ENCODE assay signal across 9 cellular contexts in the genomic region with DNA sequence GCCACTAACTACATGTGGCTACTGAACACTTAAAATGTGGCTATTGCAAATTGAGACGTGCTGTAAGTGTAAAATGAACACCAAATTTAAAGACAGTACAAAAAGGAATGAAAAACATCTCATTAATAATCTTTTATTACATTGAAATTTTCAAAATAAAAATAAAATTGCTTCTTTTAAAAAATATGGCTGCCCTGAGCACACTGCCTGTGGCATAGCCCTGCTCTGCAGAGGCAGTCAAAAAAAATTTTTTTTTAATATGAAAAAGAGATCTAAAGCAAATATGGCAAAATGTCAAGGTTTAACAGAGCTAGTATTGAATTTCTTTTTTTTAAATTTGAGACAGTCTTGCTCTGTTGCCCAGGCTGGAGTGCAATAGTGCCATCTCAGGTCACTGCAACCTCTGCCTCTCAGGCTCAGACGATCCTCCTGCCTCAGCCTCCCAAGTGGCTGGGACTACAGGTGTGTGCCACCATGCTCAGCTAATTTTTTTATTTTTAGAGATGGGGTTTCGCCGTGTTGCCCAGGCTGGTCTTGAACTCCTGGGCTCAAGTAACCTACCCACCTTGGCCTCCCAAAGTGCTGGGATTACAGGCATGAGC. TPM values are rescaled to one million over a fixed set of nuclear protein-coding genes. Genes with fewer than 3 reads are reported as not detected.
DNase-seq lines count a peak whose midpoint lies in the region; ATAC-seq and TF ChIP-seq lines count a peak whose summit lies in the region.
"Had no signal": no experiment of that assay in that cellular context is flagged by ENCODE, and none has a peak within 500 bp of the region (broad histone marks: within the 10 kb centered on the region; RNA-seq: fewer than 3 reads in every experiment).

No MANE protein-coding gene starts in this region.

- no peaks in the 10 kb centered on the region for H3K27me3 Mint-ChIP-seq in natural killer cell (ENCODE audit: low read depth in 2 of 2)
- H3K27me3 Mint-ChIP-seq in natural killer cell treated with Interleukin-12 subunit alpha and Interleukin-12 subunit beta and Interleukin-15 and Interleukin-18, amount 100 ng/mL, for 72 hours = no peaks in the 10 kb centered on the region

- peak in 2 of 3 donors; percentile 34 to 37 for ATAC-seq in natural killer cell
- ATAC-seq in natural killer cell treated with Interleukin-12 subunit alpha and Interleukin-12 subunit beta and Interleukin-15 and Interleukin-18, amount 100 ng/mL, for 72 hours = no peak
- ATAC-seq in HG02870 (IDR thresholded peaks at IDR 0.05; ENCODE audit: unreplicated experiment) = peak; percentile 15
- ATAC-seq in Panc1 = peak; percentile 53

- peaks cover 0 to 10% of the 10 kb centered on the region in 2 donors for H3K4me1 Mint-ChIP-seq in natural killer cell
- H3K4me1 Mint-ChIP-seq in natural killer cell treated with Interleukin-12 subunit alpha and Interleukin-12 subunit beta and Interleukin-15 and Interleukin-18, amount 100 ng/mL, for 72 hours (ENCODE audit: low read depth in 2 of 2) = peaks cover 0 to 6% of the 10 kb centered on the region in 2 donors

- BruUV-seq in Panc1 (replicated peaks; lab: Mats Ljungman, UMichigan) = no TSS peak

- in situ Hi-C loops in Panc1 (cut with HindIII; ENCODE audit: low pct_unique_long_range_greater_than_20kb, low sequenced_read_pairs) = no loop called here

- H3K9me3 ChIP-seq in Panc1 (ENCODE audit: control insufficient read depth, insufficient read depth, low read depth, low read length) (no peaks in the 10 kb centered on the region), esophagus squamous epithelium (no peaks in the 10 kb centered on the region)

- H3K36me3 Mint-ChIP-seq in natural killer cell = no peaks in the 10 kb centered on the region
- H3K36me3 Mint-ChIP-seq in natural killer cell treated with Interleukin-12 subunit alpha and Interleukin-12 subunit beta and Interleukin-15 and Interleukin-18, amount 100 ng/mL, for 72 hours = peaks cover 9% of the 10 kb centered on the region

- no peak for TF ChIP-seq POLR2A in esophagus squamous epithelium (IDR thresholded peaks at IDR 0.05)

- H3K4me1 ChIP-seq in Panc1 (ENCODE audit: control insufficient read depth, insufficient read depth, low read length) = no peaks in the 10 kb centered on the region
- H3K4me1 ChIP-seq in esophagus squamous epithelium = peaks cover 0 to 2% (median 0%) of the 10 kb centered on the region in 3 donors

- no peak overlapping the region for H3K27ac Mint-ChIP-seq in natural killer cell
- H3K27ac Mint-ChIP-seq in natural killer cell treated with Interleukin-12 subunit alpha and Interleukin-12 subunit beta and Interleukin-15 and Interleukin-18, amount 100 ng/mL, for 72 hours = no peak overlapping the region

- POLR2A ChIA-PET in Panc1 (lab: Charles Lee) = no interaction called here

- H3K4me3 ChIP-seq in Panc1 (ENCODE audit: low read depth in 2 of 2, low read length in 2 of 2) (no peak overlapping the region), foreskin fibroblast (ENCODE audit: low read depth in 1 of 2, low read length in 2 of 2) (no peak overlapping the region), esophagus squamous epithelium (no peak overlapping the region)
- H3K4me3 ChIP-seq: cardiac muscle cell had no signal

- H3K9me3 Mint-ChIP-seq in natural killer cell = no peaks in the 10 kb centered on the region
- no peaks in the 10 kb centered on the region for H3K9me3 Mint-ChIP-seq in natural killer cell treated with Interleukin-12 subunit alpha and Interleukin-12 subunit beta and Interleukin-15 and Interleukin-18, amount 100 ng/mL, for 72 hours

- H3K27me3 ChIP-seq in Panc1 (ENCODE audit: control insufficient read depth, insufficient read depth, low read length) (no peaks in the 10 kb centered on the region), esophagus squamous epithelium (no peaks in the 10 kb centered on the region)
- H3K27me3 ChIP-seq: cardiac muscle cell had no signal

- no peak overlapping the region for H3K4me3 Mint-ChIP-seq in natural killer cell
- no peak overlapping the region for H3K4me3 Mint-ChIP-seq in natural killer cell treated with Interleukin-12 subunit alpha and Interleukin-12 subunit beta and Interleukin-15 and Interleukin-18, amount 100 ng/mL, for 72 hours

- H3K36me3 ChIP-seq in Panc1 (ENCODE audit: control insufficient read depth, insufficient read depth, low read length) (no peaks in the 10 kb centered on the region), esophagus squamous epithelium (peaks cover 0 to 34% (median 0%) of the 10 kb centered on the region in 3 donors)
- H3K36me3 ChIP-seq: cardiac muscle cell had no signal

- intact Hi-C loops in natural killer cell (cut with micrococcal nuclease) (loop anchor here (1.0 to 5.0 kb wide), 3 partner anchors 50 to 225 kb away; partner anchors contain the start of gene C9orf40), Panc1 (cut with micrococcal nuclease; ENCODE audit: unreplicated experiment) (no loop called here), esophagus squamous epithelium (cut with DNase I) (loop anchor here (5.0 kb wide), 1 partner anchor 225 kb away; no protein-coding TSS in a partner anchor)

- 23 to 64% methylated on average over 2 to 4 of the region's 4 CpGs for WGBS in esophagus squamous epithelium, 2 donors

- DNase-seq in natural killer cell (no peak), Panc1 (ENCODE audit: low read depth, low spot score) (no peak), GOT3 (lab: John Stamatoyannopoulos, UW) (no peak), foreskin fibroblast (no peak), esophagus squamous epithelium (lab: John Stamatoyannopoulos, UW) (no peak)
- no peak for DNase-seq in natural killer cell treated with Interleukin-12 subunit alpha and Interleukin-12 subunit beta and Interleukin-15 and Interleukin-18, amount 100 ng/mL, for 72 hours (ENCODE audit: low spot score)
- no peak for DNase-seq in activated CD4-positive, CD25-positive, alpha-beta regulatory T cell (lab: John Stamatoyannopoulos, UW)

- H3K27ac ChIP-seq in Panc1 (ENCODE audit: low read length) (no peak overlapping the region), esophagus squamous epithelium (no peak overlapping the region)
- H3K27ac ChIP-seq: cardiac muscle cell had no signal

- CTCF ChIA-PET in Panc1 (lab: Charles Lee) = no interaction called here

- TF ChIP-seq CTCF in natural killer cell (IDR thresholded peaks at IDR 0.05) (peak; percentile 41), Panc1 (IDR thresholded peaks at IDR 0.05) (peak; percentile 35; the same call in 1 of the 2 replicates), foreskin fibroblast (IDR thresholded peaks at IDR 0.05; ENCODE audit: low read depth, low read length) (no peak), esophagus squamous epithelium (IDR thresholded peaks at IDR 0.05) (no peak)

RNA-seq across cellular contexts. Expression of gene CARNMT1, which starts 25.6 kb away (rescaled TPM):
- total RNA-seq in natural killer cell = 10 to 100 TPM; 21.2 to 27.8 (median 25.9) TPM
- 10 to 100 TPM; 28.7 to 30.5 TPM for total RNA-seq in natural killer cell treated with Interleukin-12 subunit alpha and Interleukin-12 subunit beta and Interleukin-15 and Interleukin-18, amount 100 ng/mL, for 72 hours
- 13.8 TPM for total RNA-seq in Panc1 (2021; ENCODE audit: unreplicated experiment)
- 4.1 TPM for polyA plus RNA-seq in Panc1 (2012; ENCODE audit: insufficient read length)
- total RNA-seq in esophagus squamous epithelium = 10 to 100 TPM; 16.0 to 28.4 (median 23.8) TPM

RNA-seq across cellular contexts. Expression of gene C9orf40, which starts 49.8 kb away (rescaled TPM):
- total RNA-seq in natural killer cell (1 to 10 TPM; 1.8 to 3.9 (median 3.6) TPM), Panc1 (2021; ENCODE audit: unreplicated experiment) (9.2 TPM), esophagus squamous epithelium (1 to 10 TPM; 2.5 to 5.3 (median 4.1) TPM)
- total RNA-seq in natural killer cell treated with Interleukin-12 subunit alpha and Interleukin-12 subunit beta and Interleukin-15 and Interleukin-18, amount 100 ng/mL, for 72 hours = 10 to 100 TPM; 11.6 to 15.1 TPM
- 6.5 TPM for polyA plus RNA-seq in Panc1 (2012; ENCODE audit: insufficient read length)

Comparison
In these comparisons a context has a peak if more than half of its experiments do, and no peak if none do; other contexts are left out.
1. ATAC-seq: peak in natural killer cell (2 of 3), HG02870 (single experiment) and Panc1 (single experiment); none in natural killer cell treated with Interleukin-12 subunit alpha and Interleukin-12 subunit beta and Interleukin-15 and Interleukin-18, amount 100 ng/mL, for 72 hours (0 of 2).
2. CTCF ChIP-seq: peak in natural killer cell (single experiment) and Panc1 (single experiment); none in foreskin fibroblast (single experiment) and esophagus squamous epithelium (0 of 6).